12 cellular contexts compared by ENCODE assay signal in the genomic region with DNA sequence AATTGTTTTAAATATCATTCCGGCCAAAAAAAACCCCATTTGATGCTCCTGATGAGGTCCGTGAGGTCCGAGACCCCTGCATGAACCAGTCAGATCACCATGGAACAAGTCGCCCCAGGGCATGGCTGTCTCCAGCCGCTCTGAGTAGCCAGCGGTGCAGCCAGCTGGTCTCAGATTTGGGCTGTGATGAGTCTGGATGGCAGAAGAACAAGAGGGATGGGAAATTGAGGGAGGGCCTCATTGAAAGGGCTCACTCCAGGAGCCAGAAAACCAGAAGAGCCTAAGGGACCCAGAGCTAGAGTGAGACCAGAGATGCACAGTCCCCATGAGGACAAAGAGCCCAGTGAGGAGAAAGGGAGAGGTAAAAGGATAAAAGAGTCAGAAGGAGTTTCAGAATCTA.
DNase-seq lines count a peak whose midpoint lies in the region; ATAC-seq, FAIRE-seq and TF ChIP-seq lines count a peak whose summit lies in the region.
"Had no signal": no experiment of that assay in that cellular context is flagged by ENCODE, and none has a peak within 500 bp of the region (broad histone marks: within the 10 kb centered on the region; RNA-seq: fewer than 3 reads in every experiment).

No MANE protein-coding gene starts in this region.

- no TSS peak for BruUV-seq in HepG2 (replicated peaks; lab: Mats Ljungman, UMichigan)

- CTCF ChIA-PET in activated CD4-positive, alpha-beta memory T cell treated with anti-CD3 and anti-CD28 coated beads for 36 hours (lab: Charles Lee) = interaction anchor here (0.6 to 1.3 kb wide), 9 partner anchors 9 to 461 kb away, joined by 3 to 4 read pairs (median 3); no protein-coding TSS in a partner anchor
- CTCF ChIA-PET in HepG2 (lab: Yijun Ruan, JAX; ENCODE audit: low intra/inter-chr PET ratio, low total read pairs) = no interaction called here

- H3K4me3 Mint-ChIP-seq in T-helper 1 cell treated with Interleukin-12 subunit alpha and Interleukin-12 subunit beta and Interleukin-4 antibody, amounts not matched to agents 30 μg/mL and 1 μg/mL, for 36 hours = no peak overlapping the region
- no peak overlapping the region for H3K4me3 Mint-ChIP-seq in activated CD4-positive, alpha-beta memory T cell treated with anti-CD3 and anti-CD28 coated beads for 36 hours

- peak overlapping the region; percentile 90 for H3K27ac Mint-ChIP-seq in T-helper 1 cell treated with Interleukin-12 subunit alpha and Interleukin-12 subunit beta and Interleukin-4 antibody, amounts not matched to agents 30 μg/mL and 1 μg/mL, for 36 hours
- H3K27ac Mint-ChIP-seq in activated CD4-positive, alpha-beta memory T cell treated with anti-CD3 and anti-CD28 coated beads for 36 hours = peak overlapping the region; percentile 87

- H3K9me3 ChIP-seq in HepG2 (ENCODE audit: low read length) (no peaks in the 10 kb centered on the region), stomach (peaks cover 0 to 3% (median under 1%) of the 10 kb centered on the region in 4 donors)

- H3K36me3 ChIP-seq in HepG2 (replicated peaks in 1 of 2; ENCODE audit: control insufficient read depth in 1 of 2, insufficient read depth in 2 of 2, low read length in 2 of 2) = no peaks in the 10 kb centered on the region
- no peaks in the 10 kb centered on the region for H3K36me3 ChIP-seq in stomach
- no peaks in the 10 kb centered on the region for H3K36me3 ChIP-seq in H7 (replicated peaks; ENCODE audit: control insufficient read depth, insufficient read depth, low read length)

- TF ChIP-seq EP300 in HepG2 (IDR thresholded peaks at IDR 0.05; ENCODE audit: low read depth in 2 of 2, low read length in 2 of 2) = no peak
- TF ChIP-seq EP300 in HepG2 (CRISPR knock-in tag; IDR thresholded peaks at IDR 0.05; ENCODE audit: borderline replicate concordance) = no peak
- no peak for TF ChIP-seq EP300 in stomach (IDR thresholded peaks at IDR 0.05)

- no peaks in the 10 kb centered on the region for H3K36me3 Mint-ChIP-seq in T-helper 1 cell treated with Interleukin-12 subunit alpha and Interleukin-12 subunit beta and Interleukin-4 antibody, amounts not matched to agents 30 μg/mL and 1 μg/mL, for 36 hours (ENCODE audit: low read depth)
- H3K36me3 Mint-ChIP-seq in activated CD4-positive, alpha-beta memory T cell treated with anti-CD3 and anti-CD28 coated beads for 36 hours = no peaks in the 10 kb centered on the region

- no peak for DNase-seq in T-helper 1 cell
- DNase-seq in activated CD4-positive, alpha-beta memory T cell treated with anti-CD3 and anti-CD28 coated beads for 36 hours = peak; percentile 6
- no peak for DNase-seq in HepG2 (ENCODE audit: low spot score)
- no peak for DNase-seq in stomach
- no peak for DNase-seq in H7
- no peak for DNase-seq in stimulated activated CD4-positive, alpha-beta T cell treated with anti-CD3 and anti-CD28 coated beads, Interleukin-1b, Interleukin-23, amount 100 ng/mL, for 48 hours
- DNase-seq in NCI-H2196 (lab: John Stamatoyannopoulos, UW; ENCODE audit: unreplicated experiment) = no peak
- DNase-seq: 8988T, NCI-H1694 treated with DMSO at 0.1 percent for 48 hours, T-helper 9 cell had no signal

- H3K4me3 ChIP-seq in HepG2 (replicated peaks in 1 of 3; ENCODE audit: insufficient read depth in 1 of 3, low read depth in 2 of 3, low read length in 3 of 3) = no peak overlapping the region; a peak in 1 of 6 replicates
- no peak overlapping the region for H3K4me3 ChIP-seq in stomach
- no peak overlapping the region for H3K4me3 ChIP-seq in H7 (ENCODE audit: insufficient read depth, low read depth, low read length)

- H4K20me1 ChIP-seq in HepG2 (ENCODE audit: insufficient read depth, low read length) = no peaks in the 10 kb centered on the region

- H3K4me1 Mint-ChIP-seq in T-helper 1 cell treated with Interleukin-12 subunit alpha and Interleukin-12 subunit beta and Interleukin-4 antibody, amounts not matched to agents 30 μg/mL and 1 μg/mL, for 36 hours (ENCODE audit: low read depth) = peaks cover 30% of the 10 kb centered on the region
- H3K4me1 Mint-ChIP-seq in activated CD4-positive, alpha-beta memory T cell treated with anti-CD3 and anti-CD28 coated beads for 36 hours (ENCODE audit: low read depth) = peaks cover 47% of the 10 kb centered on the region

- no peak for TF ChIP-seq CTCF in HepG2 (CRISPR knock-in tag; IDR thresholded peaks at IDR 0.05)
- no peak for TF ChIP-seq CTCF in stomach (IDR thresholded peaks at IDR 0.05)

- 96% methylated on average over 6 of the region's 6 CpGs for WGBS in HepG2 (ENCODE audit: low lambda C conversion rate)
- WGBS in stomach, 5 donors = 95 to 97% (median 96%) methylated on average over 6 of the region's 6 CpGs

- no peaks in the 10 kb centered on the region for H3K27me3 Mint-ChIP-seq in T-helper 1 cell treated with Interleukin-12 subunit alpha and Interleukin-12 subunit beta and Interleukin-4 antibody, amounts not matched to agents 30 μg/mL and 1 μg/mL, for 36 hours (ENCODE audit: low read depth)
- H3K27me3 Mint-ChIP-seq in activated CD4-positive, alpha-beta memory T cell treated with anti-CD3 and anti-CD28 coated beads for 36 hours = no peaks in the 10 kb centered on the region

- H3K9me3 Mint-ChIP-seq in T-helper 1 cell treated with Interleukin-12 subunit alpha and Interleukin-12 subunit beta and Interleukin-4 antibody, amounts not matched to agents 30 μg/mL and 1 μg/mL, for 36 hours = peaks cover under 1% of the 10 kb centered on the region
- peaks cover 3% of the 10 kb centered on the region for H3K9me3 Mint-ChIP-seq in activated CD4-positive, alpha-beta memory T cell treated with anti-CD3 and anti-CD28 coated beads for 36 hours

- H3K4me2 ChIP-seq in HepG2 (ENCODE audit: low read depth, low read length) = no peak overlapping the region

- TF ChIP-seq RAD21 in HepG2 (CRISPR knock-in tag; IDR thresholded peaks at IDR 0.05) = no peak

- peaks cover 79% of the 10 kb centered on the region for H3K4me1 ChIP-seq in HepG2 (ENCODE audit: insufficient read depth, low read length)
- H3K4me1 ChIP-seq in stomach = peaks cover 50 to 57% (median 51%) of the 10 kb centered on the region in 4 donors

- H3K9ac ChIP-seq in HepG2 (ENCODE audit: insufficient read depth, low read depth, low read length) = peak overlapping the region; percentile 52; the same call in 1 of the 2 replicates

- intact Hi-C loops in activated CD4-positive, alpha-beta memory T cell treated with anti-CD3 and anti-CD28 coated beads for 36 hours (cut with micrococcal nuclease) = no loop called here
- intact Hi-C loops in HepG2 (cut with micrococcal nuclease; ENCODE audit: unreplicated experiment) = loop anchor here (5.0 kb wide), 1 partner anchor 32 kb away; no protein-coding TSS in a partner anchor
- intact Hi-C loops in stomach (cut with DNase I; ENCODE audit: low total_unique reads) = no loop called here

- FAIRE-seq in HepG2 (lab: Jason Lieb, UNC) = no peak
- FAIRE-seq: colon had no signal

- ATAC-seq in HepG2 = no peak

- no peaks in the 10 kb centered on the region for H3K79me2 ChIP-seq in HepG2 (ENCODE audit: insufficient read depth, low read length)

- H2AFZ ChIP-seq in HepG2 (ENCODE audit: low read length) = no peak overlapping the region

- TF ChIP-seq POLR2A in HepG2 (IDR thresholded peaks at IDR 0.05; ENCODE audit: insufficient read depth in 1 of 2, low read depth in 2 of 2, low read length in 2 of 2) (no peak), stomach (IDR thresholded peaks at IDR 0.05) (no peak)

- POLR2A ChIA-PET in activated CD4-positive, alpha-beta memory T cell treated with anti-CD3 and anti-CD28 coated beads for 36 hours (lab: Charles Lee) = interaction anchor here (1.0 to 1.5 kb wide), 3 partner anchors 8 to 230 kb away, joined by 3 to 8 read pairs (median 4); no protein-coding TSS in a partner anchor
- POLR2A ChIA-PET in HepG2 (lab: Yijun Ruan, JAX) = interaction anchor here (0.6 to 13.1 kb wide), 18 partner anchors 9 to 353 kb away, joined by 3 to 657 read pairs (median 6); a partner anchor contains a TSS

- in situ Hi-C loops in HepG2 (cut with HindIII; ENCODE audit: extremely low pct_ligation_motif_present, low pct_unique_long_range_greater_than_20kb) = loop anchor here (5.0 to 10.0 kb wide), 3 partner anchors 77 to 342 kb away; a partner anchor contains a TSS

- peak overlapping the region; percentile 100 for H3K27ac ChIP-seq in HepG2 (ENCODE audit: extremely low read length, insufficient read depth, low read length)
- peak overlapping the region in 4 of 5 donors; percentile 91 to 93 (median 93) for H3K27ac ChIP-seq in stomach

- H3K27me3 ChIP-seq in HepG2 (ENCODE audit: control insufficient read depth in 1 of 2, insufficient read depth in 2 of 2, low read length in 2 of 2) = no peaks in the 10 kb centered on the region
- no peaks in the 10 kb centered on the region for H3K27me3 ChIP-seq in stomach
- no peaks in the 10 kb centered on the region for H3K27me3 ChIP-seq in H7 (ENCODE audit: control insufficient read depth, insufficient read depth, low read length)

TF ChIP-seq in HepG2, 621 proteins besides CTCF, POLR2A, EP300 and RAD21 (continues in another document):
- TF ChIP-seq ZNF775 (CRISPR knock-in tag; IDR thresholded peaks at IDR 0.05; ENCODE audit: borderline replicate concordance) (0 out of 2 replicates have a peak, but pooled peaks have one; percentile 39), NFIB (CRISPR knock-in tag; IDR thresholded peaks at IDR 0.05; ENCODE audit: borderline replicate concordance) (no peak), ZNF121 (CRISPR knock-in tag; IDR thresholded peaks at IDR 0.05) (no peak), PHF8 (CRISPR knock-in tag; IDR thresholded peaks at IDR 0.05) (no peak), ZNF431 (CRISPR knock-in tag; IDR thresholded peaks at IDR 0.05; ENCODE audit: borderline replicate concordance, low read depth) (no peak), ZNF543 (CRISPR knock-in tag; IDR thresholded peaks at IDR 0.05) (0 out of 2 replicates have a peak, but pooled peaks have one; percentile 22), RARG (CRISPR knock-in tag; IDR thresholded peaks at IDR 0.05; ENCODE audit: low read depth) (no peak)
- TF ChIP-seq, protein P1, sequence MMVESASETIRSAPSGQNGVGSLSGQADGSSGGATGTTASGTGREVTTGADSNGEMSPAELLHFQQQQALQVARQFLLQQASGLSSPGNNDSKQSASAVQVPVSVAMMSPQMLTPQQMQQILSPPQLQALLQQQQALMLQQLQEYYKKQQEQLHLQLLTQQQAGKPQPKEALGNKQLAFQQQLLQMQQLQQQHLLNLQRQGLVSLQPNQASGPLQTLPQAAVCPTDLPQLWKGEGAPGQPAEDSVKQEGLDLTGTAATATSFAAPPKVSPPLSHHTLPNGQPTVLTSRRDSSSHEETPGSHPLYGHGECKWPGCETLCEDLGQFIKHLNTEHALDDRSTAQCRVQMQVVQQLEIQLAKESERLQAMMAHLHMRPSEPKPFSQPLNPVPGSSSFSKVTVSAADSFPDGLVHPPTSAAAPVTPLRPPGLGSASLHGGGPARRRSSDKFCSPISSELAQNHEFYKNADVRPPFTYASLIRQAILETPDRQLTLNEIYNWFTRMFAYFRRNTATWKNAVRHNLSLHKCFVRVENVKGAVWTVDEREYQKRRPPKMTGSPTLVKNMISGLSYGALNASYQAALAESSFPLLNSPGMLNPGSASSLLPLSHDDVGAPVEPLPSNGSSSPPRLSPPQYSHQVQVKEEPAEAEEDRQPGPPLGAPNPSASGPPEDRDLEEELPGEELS (CRISPR knock-in tag; IDR thresholded peaks at IDR 0.05) = no peak
